3 cellular contexts compared by ENCODE assay signal in genomic region chr19:2454199-2454961, GRCh38.
A peak's percentile ranks its signal among the peaks of the same experiment; 100 is the strongest.
TF ChIP-seq lines count a peak whose summit lies in the region.

No MANE protein-coding gene starts in this region.

TF ChIP-seq in SK-N-SH, 30 proteins besides CTCF, POLR2A, EP300 and RAD21 (continued from another document):
- TF ChIP-seq, protein P1, sequence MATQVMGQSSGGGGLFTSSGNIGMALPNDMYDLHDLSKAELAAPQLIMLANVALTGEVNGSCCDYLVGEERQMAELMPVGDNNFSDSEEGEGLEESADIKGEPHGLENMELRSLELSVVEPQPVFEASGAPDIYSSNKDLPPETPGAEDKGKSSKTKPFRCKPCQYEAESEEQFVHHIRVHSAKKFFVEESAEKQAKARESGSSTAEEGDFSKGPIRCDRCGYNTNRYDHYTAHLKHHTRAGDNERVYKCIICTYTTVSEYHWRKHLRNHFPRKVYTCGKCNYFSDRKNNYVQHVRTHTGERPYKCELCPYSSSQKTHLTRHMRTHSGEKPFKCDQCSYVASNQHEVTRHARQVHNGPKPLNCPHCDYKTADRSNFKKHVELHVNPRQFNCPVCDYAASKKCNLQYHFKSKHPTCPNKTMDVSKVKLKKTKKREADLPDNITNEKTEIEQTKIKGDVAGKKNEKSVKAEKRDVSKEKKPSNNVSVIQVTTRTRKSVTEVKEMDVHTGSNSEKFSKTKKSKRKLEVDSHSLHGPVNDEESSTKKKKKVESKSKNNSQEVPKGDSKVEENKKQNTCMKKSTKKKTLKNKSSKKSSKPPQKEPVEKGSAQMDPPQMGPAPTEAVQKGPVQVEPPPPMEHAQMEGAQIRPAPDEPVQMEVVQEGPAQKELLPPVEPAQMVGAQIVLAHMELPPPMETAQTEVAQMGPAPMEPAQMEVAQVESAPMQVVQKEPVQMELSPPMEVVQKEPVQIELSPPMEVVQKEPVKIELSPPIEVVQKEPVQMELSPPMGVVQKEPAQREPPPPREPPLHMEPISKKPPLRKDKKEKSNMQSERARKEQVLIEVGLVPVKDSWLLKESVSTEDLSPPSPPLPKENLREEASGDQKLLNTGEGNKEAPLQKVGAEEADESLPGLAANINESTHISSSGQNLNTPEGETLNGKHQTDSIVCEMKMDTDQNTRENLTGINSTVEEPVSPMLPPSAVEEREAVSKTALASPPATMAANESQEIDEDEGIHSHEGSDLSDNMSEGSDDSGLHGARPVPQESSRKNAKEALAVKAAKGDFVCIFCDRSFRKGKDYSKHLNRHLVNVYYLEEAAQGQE (IDR thresholded peaks at IDR 0.05; ENCODE audit: low read depth, low read length) = no peak
- TF ChIP-seq TCF12 (IDR thresholded peaks at IDR 0.05) (no peak), RXRA (IDR thresholded peaks at IDR 0.05; ENCODE audit: borderline replicate concordance, low read depth) (no peak), ELF1 (IDR thresholded peaks at IDR 0.05) (no peak), USF1 (IDR thresholded peaks at IDR 0.05; ENCODE audit: borderline replicate concordance, low read depth) (no peak), NRF1 (IDR thresholded peaks at IDR 0.05; ENCODE audit: low read depth, low read length) (no peak), RFX5 (IDR thresholded peaks at IDR 0.05; ENCODE audit: low read length) (no peak), SMC3 (IDR thresholded peaks at IDR 0.05; ENCODE audit: low read depth, low read length) (no peak), NFIC (IDR thresholded peaks at IDR 0.05; ENCODE audit: borderline replicate concordance) (no peak), SIN3A (IDR thresholded peaks at IDR 0.05; ENCODE audit: borderline replicate concordance, low read depth, low read length) (no peak), TAF1 (IDR thresholded peaks at IDR 0.05; ENCODE audit: borderline replicate concordance, low read depth, low read length) (no peak)
- TF ChIP-seq, protein P2, sequence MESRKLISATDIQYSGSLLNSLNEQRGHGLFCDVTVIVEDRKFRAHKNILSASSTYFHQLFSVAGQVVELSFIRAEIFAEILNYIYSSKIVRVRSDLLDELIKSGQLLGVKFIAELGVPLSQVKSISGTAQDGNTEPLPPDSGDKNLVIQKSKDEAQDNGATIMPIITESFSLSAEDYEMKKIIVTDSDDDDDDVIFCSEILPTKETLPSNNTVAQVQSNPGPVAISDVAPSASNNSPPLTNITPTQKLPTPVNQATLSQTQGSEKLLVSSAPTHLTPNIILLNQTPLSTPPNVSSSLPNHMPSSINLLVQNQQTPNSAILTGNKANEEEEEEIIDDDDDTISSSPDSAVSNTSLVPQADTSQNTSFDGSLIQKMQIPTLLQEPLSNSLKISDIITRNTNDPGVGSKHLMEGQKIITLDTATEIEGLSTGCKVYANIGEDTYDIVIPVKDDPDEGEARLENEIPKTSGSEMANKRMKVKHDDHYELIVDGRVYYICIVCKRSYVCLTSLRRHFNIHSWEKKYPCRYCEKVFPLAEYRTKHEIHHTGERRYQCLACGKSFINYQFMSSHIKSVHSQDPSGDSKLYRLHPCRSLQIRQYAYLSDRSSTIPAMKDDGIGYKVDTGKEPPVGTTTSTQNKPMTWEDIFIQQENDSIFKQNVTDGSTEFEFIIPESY (IDR thresholded peaks at IDR 0.05; ENCODE audit: borderline replicate concordance, low read depth) = no peak
TF ChIP-seq in SK-N-SH: peak in this region for 0.

TF ChIP-seq in SK-N-SH treated with all-trans-retinoic acid at 6 μM for 48 hours, 23 proteins besides CTCF, POLR2A, EP300 and RAD21 (continued from another document):
- no peak for TF ChIP-seq PATZ1 (CRISPR knock-in tag; IDR thresholded peaks at IDR 0.05; ENCODE audit: borderline replicate concordance)

TF ChIP-seq in HEK293, 187 proteins besides CTCF, POLR2A, EP300 and RAD21 (continued from another document and continues in another):
- TF ChIP-seq ZNF747 (tag by site-specific recombination; IDR thresholded peaks at IDR 0.05) (no peak), BCL11B (tag by site-specific recombination; IDR thresholded peaks at IDR 0.05; ENCODE audit: low read depth) (0 out of 2 replicates have a peak, but pooled peaks have one; percentile 8), ZNF792 (tag by site-specific recombination; IDR thresholded peaks at IDR 0.05) (no peak), ZNF560 (tag by site-specific recombination; IDR thresholded peaks at IDR 0.05; ENCODE audit: borderline replicate concordance) (no peak), ZFP69B (tag by site-specific recombination; IDR thresholded peaks at IDR 0.05) (no peak), HIC1 (tag by site-specific recombination; IDR thresholded peaks at IDR 0.05) (0 out of 2 replicates have a peak, but pooled peaks have one; percentile 14), ZFHX2 (tag by site-specific recombination; conservative IDR thresholded peaks at IDR 0.05) (no peak), ZNF624 (tag by site-specific recombination; IDR thresholded peaks at IDR 0.05) (no peak), ZNF292 (tag by site-specific recombination; IDR thresholded peaks at IDR 0.05; ENCODE audit: borderline replicate concordance, low read depth) (no peak), ZNF394 (tag by site-specific recombination; IDR thresholded peaks at IDR 0.05; ENCODE audit: borderline replicate concordance) (no peak), ZSCAN16 (tag by site-specific recombination; IDR thresholded peaks at IDR 0.05) (no peak), ZNF404 (tag by site-specific recombination; IDR thresholded peaks at IDR 0.05) (no peak), ZNF561 (tag by site-specific recombination; IDR thresholded peaks at IDR 0.05; ENCODE audit: borderline replicate concordance) (no peak), AEBP2 (tag by site-specific recombination; IDR thresholded peaks at IDR 0.05; ENCODE audit: borderline replicate concordance) (no peak), ZNF529 (tag by site-specific recombination; IDR thresholded peaks at IDR 0.05; ENCODE audit: insufficient replicate concordance) (no peak), ZNF521 (tag by site-specific recombination; IDR thresholded peaks at IDR 0.05) (no peak), HOXD13 (CRISPR knock-in tag; IDR thresholded peaks at IDR 0.05; ENCODE audit: borderline replicate concordance) (no peak), ZNF707 (tag by site-specific recombination; IDR thresholded peaks at IDR 0.05) (no peak), ZNF391 (tag by site-specific recombination; IDR thresholded peaks at IDR 0.05; ENCODE audit: borderline replicate concordance, low read depth) (no peak), ZNF148 (tag by site-specific recombination; IDR thresholded peaks at IDR 0.05; ENCODE audit: borderline replicate concordance) (no peak), MYNN (tag by site-specific recombination; IDR thresholded peaks at IDR 0.05; ENCODE audit: borderline replicate concordance) (no peak), TRIM28 (IDR thresholded peaks at IDR 0.05; ENCODE audit: borderline replicate concordance, low read length) (no peak), ZSCAN5A (tag by site-specific recombination; IDR thresholded peaks at IDR 0.05) (no peak), ZNF114 (tag by site-specific recombination; IDR thresholded peaks at IDR 0.05) (no peak), ZNF777 (tag by site-specific recombination; IDR thresholded peaks at IDR 0.05; ENCODE audit: borderline replicate concordance) (no peak), ZNF239 (tag by site-specific recombination; IDR thresholded peaks at IDR 0.05) (no peak), ZNF2 (tag by site-specific recombination; IDR thresholded peaks at IDR 0.05) (no peak), ZNF341 (tag by site-specific recombination; IDR thresholded peaks at IDR 0.05; ENCODE audit: low read depth) (peak; percentile 54; the same call in 1 of the 2 replicates), ZNF768 (tag by site-specific recombination; IDR thresholded peaks at IDR 0.05) (peak; percentile 82; the same call in 1 of the 2 replicates), ZNF785 (tag by site-specific recombination; IDR thresholded peaks at IDR 0.05) (no peak), ZNF837 (tag by site-specific recombination; IDR thresholded peaks at IDR 0.05) (no peak), MEIS1 (CRISPR knock-in tag; IDR thresholded peaks at IDR 0.05; ENCODE audit: borderline replicate concordance) (no peak), ZNF701 (tag by site-specific recombination; IDR thresholded peaks at IDR 0.05) (no peak), YY1 (tag by site-specific recombination; IDR thresholded peaks at IDR 0.05) (no peak)
- TF ChIP-seq, protein P3, sequence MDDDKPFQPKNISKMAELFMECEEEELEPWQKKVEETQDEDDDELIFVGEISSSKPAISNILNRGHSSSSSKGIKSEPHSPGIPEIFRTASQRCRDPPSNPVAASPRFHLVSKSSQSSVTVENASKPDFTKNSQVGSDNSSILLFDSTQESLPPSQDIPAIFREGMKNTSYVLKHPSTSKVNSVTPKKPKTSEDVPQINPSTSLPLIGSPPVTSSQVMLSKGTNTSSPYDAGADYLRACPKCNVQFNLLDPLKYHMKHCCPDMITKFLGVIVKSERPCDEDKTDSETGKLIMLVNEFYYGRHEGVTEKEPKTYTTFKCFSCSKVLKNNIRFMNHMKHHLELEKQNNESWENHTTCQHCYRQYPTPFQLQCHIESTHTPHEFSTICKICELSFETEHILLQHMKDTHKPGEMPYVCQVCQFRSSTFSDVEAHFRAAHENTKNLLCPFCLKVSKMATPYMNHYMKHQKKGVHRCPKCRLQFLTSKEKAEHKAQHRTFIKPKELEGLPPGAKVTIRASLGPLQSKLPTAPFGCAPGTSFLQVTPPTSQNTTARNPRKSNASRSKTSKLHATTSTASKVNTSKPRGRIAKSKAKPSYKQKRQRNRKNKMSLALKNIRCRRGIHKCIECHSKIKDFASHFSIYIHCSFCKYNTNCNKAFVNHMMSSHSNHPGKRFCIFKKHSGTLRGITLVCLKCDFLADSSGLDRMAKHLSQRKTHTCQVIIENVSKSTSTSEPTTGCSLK (tag by site-specific recombination; IDR thresholded peaks at IDR 0.05) = no peak
- TF ChIP-seq, protein P4, sequence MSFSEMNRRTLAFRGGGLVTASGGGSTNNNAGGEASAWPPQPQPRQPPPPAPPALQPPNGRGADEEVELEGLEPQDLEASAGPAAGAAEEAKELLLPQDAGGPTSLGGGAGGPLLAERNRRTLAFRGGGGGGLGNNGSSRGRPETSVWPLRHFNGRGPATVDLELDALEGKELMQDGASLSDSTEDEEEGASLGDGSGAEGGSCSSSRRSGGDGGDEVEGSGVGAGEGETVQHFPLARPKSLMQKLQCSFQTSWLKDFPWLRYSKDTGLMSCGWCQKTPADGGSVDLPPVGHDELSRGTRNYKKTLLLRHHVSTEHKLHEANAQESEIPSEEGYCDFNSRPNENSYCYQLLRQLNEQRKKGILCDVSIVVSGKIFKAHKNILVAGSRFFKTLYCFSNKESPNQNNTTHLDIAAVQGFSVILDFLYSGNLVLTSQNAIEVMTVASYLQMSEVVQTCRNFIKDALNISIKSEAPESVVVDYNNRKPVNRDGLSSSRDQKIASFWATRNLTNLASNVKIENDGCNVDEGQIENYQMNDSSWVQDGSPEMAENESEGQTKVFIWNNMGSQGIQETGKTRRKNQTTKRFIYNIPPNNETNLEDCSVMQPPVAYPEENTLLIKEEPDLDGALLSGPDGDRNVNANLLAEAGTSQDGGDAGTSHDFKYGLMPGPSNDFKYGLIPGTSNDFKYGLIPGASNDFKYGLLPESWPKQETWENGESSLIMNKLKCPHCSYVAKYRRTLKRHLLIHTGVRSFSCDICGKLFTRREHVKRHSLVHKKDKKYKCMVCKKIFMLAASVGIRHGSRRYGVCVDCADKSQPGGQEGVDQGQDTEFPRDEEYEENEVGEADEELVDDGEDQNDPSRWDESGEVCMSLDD (tag by site-specific recombination; IDR thresholded peaks at IDR 0.05) = peak; percentile 65
